In genomic region chr1:247172956-247173355, GRCh38 we compare ENCODE assay signal across 25 cellular contexts. TPM values are rescaled to one million over a fixed set of nuclear protein-coding genes. Genes with fewer than 3 reads are reported as not detected.
DNase-seq lines count a peak whose midpoint lies in the region; ATAC-seq, FAIRE-seq and TF ChIP-seq lines count a peak whose summit lies in the region.
"Had no signal": no experiment of that assay in that cellular context is flagged by ENCODE, and none has a peak within 500 bp of the region (broad histone marks: within the 10 kb centered on the region; RNA-seq: fewer than 3 reads in every experiment).

No MANE protein-coding gene starts in this region.

- no peaks in the 10 kb centered on the region for H4K20me1 ChIP-seq in GM12878 (ENCODE audit: control insufficient read depth, insufficient read depth)

- in situ Hi-C loops in GM12878 (cut with MboI), result no loop called here

- no peaks in the 10 kb centered on the region for H3K4me1 ChIP-seq in GM12878 (ENCODE audit: control insufficient read depth, insufficient read depth, low read length)
- H3K4me1 ChIP-seq in colonic mucosa, result no peaks in the 10 kb centered on the region
- H3K4me1 ChIP-seq: prostate gland had no signal

- BruUV-seq in GM12878 (replicated peaks; lab: Mats Ljungman, UMichigan), result no TSS peak

- POLR2A ChIA-PET in CD4-positive, alpha-beta T cell (lab: Charles Lee), result no interaction called here
- POLR2A ChIA-PET in GM12878 (lab: Charles Lee), result no interaction called here

- peak overlapping the region; percentile 68 for H3K4me3 Mint-ChIP-seq in CD4-positive, alpha-beta T cell
- H3K4me3 Mint-ChIP-seq in natural killer cell, result peak overlapping the region; percentile 25
- H3K4me3 Mint-ChIP-seq: activated CD8-positive, alpha-beta T cell treated with anti-CD3 and anti-CD28 coated beads for 36 hours had no signal

- CTCF ChIA-PET in CD4-positive, alpha-beta T cell (lab: Charles Lee), result no interaction called here
- CTCF ChIA-PET in GM12878 (lab: Yijun Ruan, JAX), result no interaction called here

- H3K9ac ChIP-seq in GM12878 (ENCODE audit: control insufficient read depth, insufficient read depth, low read length) (no peak overlapping the region), colonic mucosa (ENCODE audit: low read depth in 2 of 2, low read length in 2 of 2) (no peak overlapping the region)

- H3K9me3 Mint-ChIP-seq in CD4-positive, alpha-beta T cell, result no peaks in the 10 kb centered on the region
- no peaks in the 10 kb centered on the region for H3K9me3 Mint-ChIP-seq in natural killer cell

- no peak overlapping the region for H3K4me2 ChIP-seq in GM12878 (ENCODE audit: control insufficient read depth, insufficient read depth)

- no peak for DNase-seq in CD4-positive, alpha-beta T cell
- DNase-seq in NB4 (ENCODE audit: low read depth), result peak; percentile 84
- DNase-seq in GM12878 (ENCODE audit: low read depth, low spot score), result peak; percentile 19
- no peak for DNase-seq in natural killer cell
- DNase-seq in colonic mucosa, result no peak
- no peak for DNase-seq in posterior cingulate gyrus
- no peak for DNase-seq in DMS114 treated with DMSO at 0.1 percent for 48 hours (lab: John Stamatoyannopoulos, UW; ENCODE audit: unreplicated experiment)
- DNase-seq: ACHN; activated CD8-positive, alpha-beta T cell treated with anti-CD3 and anti-CD28 coated beads for 36 hours; activated naive CD4-positive, alpha-beta T cell treated with Interleukin-2 at 50 U/mL for 16 hours; activated T-cell treated with anti-CD3 and anti-CD28 coated beads, Interleukin-2, amount 50 U/mL, for 1 hour; amniotic stem cell; CD4-positive, alpha-beta memory T cell; DMS153; dorsolateral prefrontal cortex; foreskin melanocyte; mesenchymal stem cell; naive thymus-derived CD8-positive, alpha-beta T cell; NCI-H2171 treated with DMSO at 0.1 percent for 48 hours; Right ventricle myocardium superior had no signal

- no peak for ATAC-seq in CD4-positive, alpha-beta T cell (ENCODE audit: poor library complexity)
- ATAC-seq in GM12878 (no peak), natural killer cell (no peak), HG03442 (IDR thresholded peaks at IDR 0.05; ENCODE audit: unreplicated experiment) (no peak)
- ATAC-seq: activated CD8-positive, alpha-beta T cell treated with anti-CD3 and anti-CD28 coated beads for 36 hours; naive thymus-derived CD8-positive, alpha-beta T cell had no signal

- FAIRE-seq in GM12878 (lab: Jason Lieb, UNC), result no peak
- FAIRE-seq: H54, HTR-8/SVneo had no signal

- H3K36me3 ChIP-seq in GM12878 (ENCODE audit: control insufficient read depth in 2 of 2, insufficient read depth in 2 of 2, low read length in 1 of 2) (no peaks in the 10 kb centered on the region), colonic mucosa (no peaks in the 10 kb centered on the region)
- H3K36me3 ChIP-seq: cardiac muscle cell, prostate gland had no signal

- no peak overlapping the region for H3K27ac Mint-ChIP-seq in CD4-positive, alpha-beta T cell
- H3K27ac Mint-ChIP-seq in natural killer cell, result peak overlapping the region in 1 of 2 donors; percentile 45

- SMC1A ChIA-PET in GM12878 (lab: Charles Lee; ENCODE audit: uncharacterized antibody, unreplicated experiment), result interaction anchor here (1.0 kb wide), 1 partner anchor 13 kb away, joined by 3 read pairs; no protein-coding TSS in a partner anchor

- RAD21 ChIA-PET in GM12878 (lab: Charles Lee; ENCODE audit: unreplicated experiment), result no interaction called here

- peaks cover 7% of the 10 kb centered on the region for H3K4me1 Mint-ChIP-seq in CD4-positive, alpha-beta T cell (ENCODE audit: low read depth)
- peaks cover 16 to 18% of the 10 kb centered on the region in 2 donors for H3K4me1 Mint-ChIP-seq in natural killer cell

- TF ChIP-seq CTCF in CD4-positive, alpha-beta T cell (IDR thresholded peaks at IDR 0.05), result no peak
- TF ChIP-seq CTCF in NB4 (IDR thresholded peaks at IDR 0.05; ENCODE audit: low read depth, low read length) (no peak), GM12878 (IDR thresholded peaks at IDR 0.05 in 2 of 3, conservative IDR thresholded peaks at IDR 0.05 in 1 of 3; ENCODE audit: control insufficient read depth in 2 of 3, extremely low read depth in 1 of 3, insufficient read depth in 1 of 3, low read depth in 3 of 3, low read length in 3 of 3) (no peak), natural killer cell (IDR thresholded peaks at IDR 0.05) (no peak), colonic mucosa (IDR thresholded peaks at IDR 0.05) (no peak)

- H3K27ac ChIP-seq in CD4-positive, alpha-beta T cell (ENCODE audit: low read depth, low read length), result no peak overlapping the region
- no peak overlapping the region for H3K27ac ChIP-seq in GM12878 (ENCODE audit: control insufficient read depth, insufficient read depth)
- H3K27ac ChIP-seq in colonic mucosa, result no peak overlapping the region
- H3K27ac ChIP-seq: cardiac muscle cell, dorsolateral prefrontal cortex, prostate gland had no signal

- no peak for TF ChIP-seq EP300 in GM12878 (IDR thresholded peaks at IDR 0.05; ENCODE audit: borderline replicate concordance in 1 of 2, control insufficient read depth in 1 of 2, low read depth in 2 of 2, low read length in 2 of 2)

- H3K9me3 ChIP-seq in CD4-positive, alpha-beta T cell (ENCODE audit: control insufficient read depth, low read length), result no peaks in the 10 kb centered on the region
- H3K9me3 ChIP-seq in GM12878 (replicated peaks; ENCODE audit: control insufficient read depth, insufficient read depth, low read length) (peaks cover 5% of the 10 kb centered on the region; the same call in 2 of the 3 replicates), colonic mucosa (no peaks in the 10 kb centered on the region)
- H3K9me3 ChIP-seq: prostate gland had no signal

- 63% methylated on average over 3 of the region's 3 CpGs for WGBS in GM12878 (ENCODE audit: insufficient coverage, insufficient replicate concordance, low lambda C conversion rate, missing lambda C conversion rate)

- no peaks in the 10 kb centered on the region for H3K27me3 Mint-ChIP-seq in CD4-positive, alpha-beta T cell
- no peaks in the 10 kb centered on the region for H3K27me3 Mint-ChIP-seq in natural killer cell (ENCODE audit: low read depth in 2 of 2)
- H3K27me3 Mint-ChIP-seq: activated CD8-positive, alpha-beta T cell treated with anti-CD3 and anti-CD28 coated beads for 36 hours; CD4-positive, alpha-beta memory T cell; naive thymus-derived CD8-positive, alpha-beta T cell had no signal

- H3K36me3 Mint-ChIP-seq in CD4-positive, alpha-beta T cell (ENCODE audit: low read depth), result peaks cover 13% of the 10 kb centered on the region
- no peaks in the 10 kb centered on the region for H3K36me3 Mint-ChIP-seq in natural killer cell

- intact Hi-C loops in CD4-positive, alpha-beta T cell (cut with DNase I, micrococcal nuclease), result loop anchor here in 1 of 2 experiments (2.0 to 5.0 kb wide), 2 partner anchors 36 to 71 kb away; partner anchors contain the start of gene ZNF669
- intact Hi-C loops in GM12878 (cut with micrococcal nuclease; ENCODE audit: unreplicated experiment) (no loop called here), natural killer cell (cut with micrococcal nuclease) (loop anchor here (5.0 kb wide), 1 partner anchor 34 kb away; no protein-coding TSS in a partner anchor), colonic mucosa (cut with DNase I) (loop anchor here (5.0 kb wide), 1 partner anchor 46 kb away; no protein-coding TSS in a partner anchor), posterior cingulate gyrus (cut with DNase I) (no loop called here)

- no peak for TF ChIP-seq RAD21 in GM12878 (IDR thresholded peaks at IDR 0.05; ENCODE audit: insufficient read depth, low read depth, low read length)

- TF ChIP-seq POLR2A in NB4 (IDR thresholded peaks at IDR 0.05; ENCODE audit: extremely low read depth, insufficient read length) (no peak), GM12878 (IDR thresholded peaks at IDR 0.05; ENCODE audit: low read depth, low read length) (no peak)

- H2AFZ ChIP-seq in GM12878 (ENCODE audit: control insufficient read depth, low read depth, low read length), result no peak overlapping the region

- H3K4me3 ChIP-seq in NB4 (ENCODE audit: low read depth, low read length) (no peak overlapping the region), GM12878 (no peak overlapping the region), colonic mucosa (no peak overlapping the region)
- H3K4me3 ChIP-seq: cardiac muscle cell, prostate gland had no signal

- H3K79me2 ChIP-seq in GM12878 (ENCODE audit: control insufficient read depth, insufficient read depth, low read length), result peaks cover 13% of the 10 kb centered on the region

- no peaks in the 10 kb centered on the region for H3K27me3 ChIP-seq in CD4-positive, alpha-beta T cell (ENCODE audit: control insufficient read depth, insufficient read depth, low read length)
- H3K27me3 ChIP-seq in GM12878 (replicated peaks in 1 of 2; ENCODE audit: control insufficient read depth in 2 of 2, insufficient read depth in 2 of 2, low read length in 1 of 2) (no peaks in the 10 kb centered on the region), colonic mucosa (no peaks in the 10 kb centered on the region)
- H3K27me3 ChIP-seq: cardiac muscle cell, dorsolateral prefrontal cortex had no signal

TF ChIP-seq in GM12878, 131 proteins besides CTCF, POLR2A, EP300 and RAD21:
- TF ChIP-seq RUNX3 (IDR thresholded peaks at IDR 0.05; ENCODE audit: low read length) (peak; percentile 55), TCF3 (IDR thresholded peaks at IDR 0.05; ENCODE audit: borderline replicate concordance, insufficient read depth, low read depth, low read length) (no peak)
TF ChIP-seq in GM12878: peak in this region for 1.

RNA-seq across cellular contexts. Expression of gene ZNF124, which starts 1.1 kb away (rescaled TPM):
- total RNA-seq in CD4-positive, alpha-beta T cell, result 10 to 100 TPM; 18.3 to 20.0 TPM
- 57.7 and 58.8 TPM in 2 replicates for total RNA-seq in GM12878 (2013; cell fraction: nucleolus; rRNA removed)
- total RNA-seq in GM12878 (2014; rRNA removed) (27.5 and 32.9 TPM in 2 replicates), GM12878 (2014; rRNA removed; fragmentation: Illumina TruSeq; extraction: Trizol) (37.5 and 38.5 TPM in 2 replicates), GM12878 (2021) (24.4 and 25.8 TPM in 2 replicates), natural killer cell (10 to 100 TPM; 22.0 to 50.6 (median 31.2) TPM), colonic mucosa (10 to 100 TPM; 31.6 to 43.2 TPM)
- 3.5 TPM for polyA plus RNA-seq in GM12878 (2011; ENCODE audit: low read depth)
- polyA plus RNA-seq in GM12878 (2011; rRNA removed) (13.2 and 19.7 TPM in 2 replicates), GM12878 (2014; fragmentation: Illumina TruSeq; extraction: Trizol) (14.1 and 15.1 TPM in 2 replicates), GM12878 (2014; fragmentation: Nextera tagmentation; extraction: Ambion mirVana) (1 to 10 TPM; 6.8 to 7.3 TPM), GM12878 (2014; rRNA removed) (6.7 and 7.7 TPM in 2 replicates), GM12878 (2016; fragmentation: Nextera tagmentation; extraction: Ambion mirVana) (10 to 100 TPM; 11.4 to 11.8 TPM)
- polyA plus RNA-seq in GM12878 (2011; cell fraction: cytosol; rRNA removed), result 7.0 and 7.5 TPM in 2 replicates
- polyA plus RNA-seq in GM12878 (2011; cell fraction: nucleus; rRNA removed), result 9.6 and 12.6 TPM in 2 replicates
- 4.4 and 5.4 TPM in 2 replicates for polyA plus RNA-seq in GM12878 (2012)
- polyA minus RNA-seq in GM12878 (2011; rRNA and poly(A)+ RNA removed), result 59.9 and 85.9 TPM in 2 replicates
- 25.0 and 35.7 TPM in 2 replicates for polyA minus RNA-seq in GM12878 (2011; cell fraction: cytosol; rRNA and poly(A)+ RNA removed)
- polyA minus RNA-seq in GM12878 (2011; cell fraction: nucleus; rRNA and poly(A)+ RNA removed), result 16.2 and 25.0 TPM in 2 replicates

Comparison
In these comparisons a context has a peak if more than half of its experiments do, and no peak if none do; other contexts are left out.
1. DNase-seq: peak in NB4 (single experiment) and GM12878 (single experiment); none in CD4-positive, alpha-beta T cell (0 of 10), natural killer cell (single experiment), colonic mucosa (single experiment), posterior cingulate gyrus (0 of 10) and DMS114 treated with DMSO at 0.1 percent for 48 hours (single experiment).
2. intact Hi-C loops: an anchor here in natural killer cell (5.0 kb wide) and colonic mucosa (5.0 kb wide); none called in GM12878 and posterior cingulate gyrus.